In the genomic region with DNA sequence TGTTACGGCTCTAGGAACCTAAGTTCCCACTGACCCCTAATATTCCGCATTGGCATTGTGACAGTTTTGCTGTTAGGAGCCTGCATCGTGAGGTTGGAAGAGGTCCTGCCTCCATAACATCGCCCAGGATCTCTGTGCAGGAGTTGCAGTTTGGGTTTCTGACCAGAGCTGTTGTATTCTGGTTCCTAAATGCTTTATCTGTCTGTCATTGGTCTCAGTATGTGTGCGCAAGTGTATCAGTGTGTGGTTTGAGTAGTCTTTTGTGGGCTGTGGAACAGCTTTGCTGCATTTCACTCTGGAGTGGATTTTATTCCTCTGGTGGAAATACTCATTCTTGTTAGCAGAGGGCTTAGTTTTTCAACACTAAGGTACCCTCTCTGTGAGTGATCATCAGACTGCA, we compare ENCODE assay signal across 2 cellular contexts.
TF ChIP-seq lines count a peak whose summit lies in the region.

No MANE protein-coding gene starts in this region.

TF ChIP-seq in HepG2, 621 proteins besides CTCF, POLR2A, EP300 and RAD21:
- TF ChIP-seq CC2D1A (CRISPR knock-in tag; IDR thresholded peaks at IDR 0.05) (no peak), NR2F6 (IDR thresholded peaks at IDR 0.05) (no peak), NR2F6 (CRISPR knock-in tag; IDR thresholded peaks at IDR 0.05) (no peak), RXRA (CRISPR knock-in tag; IDR thresholded peaks at IDR 0.05) (no peak), GATAD2A (CRISPR knock-in tag; IDR thresholded peaks at IDR 0.05) (no peak), ETV5 (CRISPR knock-in tag; IDR thresholded peaks at IDR 0.05; ENCODE audit: borderline replicate concordance) (no peak), PRMT3 (CRISPR knock-in tag; IDR thresholded peaks at IDR 0.05; ENCODE audit: borderline replicate concordance, low read depth) (no peak), JUN (CRISPR knock-in tag; IDR thresholded peaks at IDR 0.05) (no peak), ZNF446 (CRISPR knock-in tag; IDR thresholded peaks at IDR 0.05) (no peak), ZNF605 (CRISPR knock-in tag; IDR thresholded peaks at IDR 0.05) (no peak), HOMEZ (CRISPR knock-in tag; IDR thresholded peaks at IDR 0.05; ENCODE audit: low read depth) (no peak), HNRNPLL (IDR thresholded peaks at IDR 0.05; ENCODE audit: low read depth, low read length, poor library complexity, severe bottlenecking) (no peak), EED (CRISPR knock-in tag; IDR thresholded peaks at IDR 0.05) (no peak)
- TF ChIP-seq, protein P1, sequence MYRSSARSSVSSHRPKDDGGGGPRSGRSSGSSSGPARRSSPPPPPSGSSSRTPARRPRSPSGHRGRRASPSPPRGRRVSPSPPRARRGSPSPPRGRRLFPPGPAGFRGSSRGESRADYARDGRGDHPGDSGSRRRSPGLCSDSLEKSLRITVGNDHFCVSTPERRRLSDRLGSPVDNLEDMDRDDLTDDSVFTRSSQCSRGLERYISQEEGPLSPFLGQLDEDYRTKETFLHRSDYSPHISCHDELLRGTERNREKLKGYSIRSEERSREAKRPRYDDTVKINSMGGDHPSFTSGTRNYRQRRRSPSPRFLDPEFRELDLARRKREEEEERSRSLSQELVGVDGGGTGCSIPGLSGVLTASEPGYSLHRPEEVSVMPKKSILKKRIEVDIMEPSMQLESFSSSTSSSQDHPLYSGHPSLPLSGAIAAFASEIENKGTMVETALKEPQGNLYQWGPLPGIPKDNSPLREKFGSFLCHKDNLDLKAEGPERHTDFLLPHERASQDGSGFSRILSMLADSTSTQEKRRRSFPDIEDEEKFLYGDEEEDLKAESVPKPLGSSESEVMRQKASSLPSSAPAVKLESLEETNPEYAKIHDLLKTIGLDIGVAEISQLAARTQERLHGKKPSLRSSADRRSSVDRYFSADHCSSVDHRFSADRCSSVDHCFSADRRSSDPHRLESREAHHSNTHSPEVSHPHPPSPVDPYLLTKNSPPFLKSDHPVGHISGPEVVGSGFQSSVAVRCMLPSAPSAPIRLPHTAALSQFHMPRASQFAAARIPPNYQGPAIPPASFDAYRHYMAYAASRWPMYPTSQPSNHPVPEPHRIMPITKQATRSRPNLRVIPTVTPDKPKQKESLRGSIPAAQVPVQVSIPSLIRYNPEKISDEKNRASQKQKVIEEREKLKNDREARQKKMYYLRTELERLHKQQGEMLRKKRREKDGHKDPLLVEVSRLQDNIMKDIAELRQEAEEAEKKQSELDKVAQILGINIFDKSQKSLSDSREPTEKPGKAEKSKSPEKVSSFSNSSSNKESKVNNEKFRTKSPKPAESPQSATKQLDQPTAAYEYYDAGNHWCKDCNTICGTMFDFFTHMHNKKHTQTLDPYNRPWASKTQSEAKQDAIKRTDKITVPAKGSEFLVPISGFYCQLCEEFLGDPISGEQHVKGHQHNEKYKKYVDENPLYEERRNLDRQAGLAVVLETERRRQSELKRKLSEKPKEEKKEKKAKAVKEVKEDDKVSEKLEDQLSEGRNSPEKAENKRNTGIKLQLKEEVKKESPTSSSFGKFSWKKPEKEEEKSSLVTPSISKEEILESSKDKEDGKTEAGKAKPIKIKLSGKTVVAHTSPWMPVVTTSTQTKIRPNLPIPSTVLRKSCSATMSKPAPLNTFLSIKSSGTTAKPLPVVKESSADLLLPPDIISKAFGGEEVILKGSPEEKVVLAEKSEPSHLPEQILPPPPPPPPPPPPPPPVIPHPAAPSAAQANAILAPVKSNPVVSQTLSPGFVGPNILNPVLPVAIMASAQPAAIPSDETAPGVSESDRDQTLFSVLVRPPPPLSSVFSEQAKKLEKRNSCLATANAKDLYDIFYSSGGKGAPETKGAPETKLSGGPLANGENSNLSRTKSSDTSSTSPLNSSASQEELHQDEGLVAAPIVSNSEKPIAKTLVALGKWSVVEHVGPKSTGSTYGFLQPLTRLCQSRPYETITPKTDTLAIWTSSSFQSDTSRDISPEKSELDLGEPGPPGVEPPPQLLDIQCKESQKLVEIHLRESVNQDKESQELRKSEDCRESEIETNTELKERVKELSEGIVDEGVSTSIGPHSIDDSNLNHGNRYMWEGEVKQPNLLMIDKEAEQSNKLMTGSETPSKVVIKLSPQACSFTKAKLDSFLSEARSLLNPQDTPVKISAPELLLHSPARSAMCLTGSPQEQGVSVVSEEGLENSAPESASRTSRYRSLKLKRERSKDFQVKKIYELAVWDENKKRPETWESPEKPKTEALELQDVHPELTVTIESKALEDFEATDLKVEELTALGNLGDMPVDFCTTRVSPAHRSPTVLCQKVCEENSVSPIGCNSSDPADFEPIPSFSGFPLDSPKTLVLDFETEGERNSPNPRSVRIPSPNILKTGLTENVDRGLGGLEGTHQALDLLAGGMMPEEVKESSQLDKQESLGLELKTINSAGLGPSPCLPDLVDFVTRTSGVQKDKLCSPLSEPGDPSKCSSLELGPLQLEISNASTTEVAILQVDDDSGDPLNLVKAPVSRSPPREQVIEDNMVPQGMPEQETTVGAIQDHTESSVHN (CRISPR knock-in tag; IDR thresholded peaks at IDR 0.05) = no peak

TF ChIP-seq in GM12878, 131 proteins besides CTCF, POLR2A, EP300 and RAD21:
- no peak for TF ChIP-seq ZNF24 (IDR thresholded peaks at IDR 0.05)
- TF ChIP-seq E4F1 (IDR thresholded peaks at IDR 0.05; ENCODE audit: borderline replicate concordance, partially characterized antibody) = no peak
- 0 out of 2 replicates have a peak, but pooled peaks have one; percentile 10 for TF ChIP-seq RUNX3 (IDR thresholded peaks at IDR 0.05; ENCODE audit: low read length)
- TF ChIP-seq ZBED1 (IDR thresholded peaks at IDR 0.05; ENCODE audit: borderline replicate concordance) = no peak
- TF ChIP-seq JUNB (IDR thresholded peaks at IDR 0.05) = no peak
- TF ChIP-seq SMARCA5 (IDR thresholded peaks at IDR 0.05) = no peak
TF ChIP-seq in GM12878: peak in this region for 1.
